33 cellular contexts compared by ENCODE assay signal in genomic region chr6:52969297-52969696, GRCh38. TPM values are rescaled to one million over a fixed set of nuclear protein-coding genes. Genes with fewer than 3 reads are reported as not detected.
"Had no signal": no experiment of that assay in that cellular context is flagged by ENCODE, and none has a peak within 500 bp of the region (broad histone marks: within the 10 kb centered on the region; RNA-seq: fewer than 3 reads in every experiment).

No MANE protein-coding gene starts in this region.

- H3K27ac Mint-ChIP-seq: activated B cell treated with CpG ODN at 0.5 μM for 24 hours; activated CD8-positive, alpha-beta T cell treated with anti-CD3 and anti-CD28 coated beads for 36 hours; activated naive CD4-positive, alpha-beta T cell treated with anti-CD3 and anti-CD28 coated beads for 36 hours; activated naive CD4-positive, alpha-beta T cell treated with anti-CD3 and anti-CD28 coated beads, Interleukin-2, amount 50 U/mL, for 24 hours; activated naive CD8-positive, alpha-beta T cell treated with anti-CD3 and anti-CD28 coated beads for 36 hours; activated naive CD8-positive, alpha-beta T cell treated with anti-CD3 and anti-CD28 coated beads, Interleukin-2, amount 50 U/mL, for 24 hours; activated T-helper 2 cell treated with anti-CD3 and anti-CD28 coated beads, Interferon-gamma antibody, Interleukin-2, Interleukin-4, amounts not matched to agents 10 μg/mL and 5 μg/mL and 100 μg/mL, durations not matched to agents 14 hours and 24 hours and 36 hours had no signal

- H3K4me1 Mint-ChIP-seq: activated naive CD4-positive, alpha-beta T cell treated with anti-CD3 and anti-CD28 coated beads, Interleukin-2, amount 50 U/mL, for 24 hours; activated naive CD8-positive, alpha-beta T cell treated with anti-CD3 and anti-CD28 coated beads for 36 hours had no signal

- H3K27ac ChIP-seq: adrenal gland, body of pancreas, esophagus muscularis mucosa, foreskin keratinocyte, gastrocnemius medialis, heart left ventricle, WERI-Rb-1 had no signal

- ATAC-seq: activated CD4-positive, CD25-positive, alpha-beta regulatory T cell treated with anti-CD3 and anti-CD28 coated beads, Interleukin-2, amount 50 U/mL, for 24 hours; activated CD8-positive, alpha-beta T cell treated with anti-CD3 and anti-CD28 coated beads for 36 hours; activated naive CD8-positive, alpha-beta T cell treated with anti-CD3 and anti-CD28 coated beads, Interleukin-2, amount 50 U/mL, for 24 hours; activated T-cell treated with anti-CD3 and anti-CD28 coated beads, Interleukin-2, amount 50 U/mL, for 4 hours; body of pancreas; effector memory CD8-positive, alpha-beta T cell; foreskin keratinocyte; gastrocnemius medialis; heart left ventricle had no signal

- H3K9me3 ChIP-seq: adrenal gland, body of pancreas, esophagus muscularis mucosa, gastrocnemius medialis, heart left ventricle had no signal

- DNase-seq: activated B cell treated with CpG ODN at 0.5 μM for 24 hours; activated CD4-positive, alpha-beta T cell treated with anti-CD3 and anti-CD28 coated beads for 48 hours; activated CD4-positive, alpha-beta T cell treated with anti-CD3 and anti-CD28 coated beads, Interleukin-2, amount 50 U/mL, for 1 hour; activated CD4-positive, alpha-beta T cell treated with anti-CD3 and anti-CD28 coated beads, Interleukin-2, amount 50 U/mL, for 48 hours; activated CD8-positive, alpha-beta memory T cell treated with anti-CD3 and anti-CD28 coated beads for 24 hours; activated CD8-positive, alpha-beta T cell treated with anti-CD3 and anti-CD28 coated beads for 36 hours; activated effector memory CD4-positive, alpha-beta T cell treated with anti-CD3 and anti-CD28 coated beads, Interleukin-2, amount 50 U/mL, for 16 hours; activated naive CD4-positive, alpha-beta T cell treated with anti-CD3 and anti-CD28 coated beads for 36 hours; activated naive CD8-positive, alpha-beta T cell treated with anti-CD3 and anti-CD28 coated beads for 36 hours; activated naive CD8-positive, alpha-beta T cell treated with anti-CD3 and anti-CD28 coated beads, Interleukin-2, amount 50 U/mL, for 24 hours; activated T-cell treated with anti-CD3 and anti-CD28 coated beads, Interleukin-2, amount 50 U/mL, for 4 hours; adrenal gland; amygdala; aorta; body of pancreas; caudate nucleus; cortex of kidney; dermis blood vessel endothelial cell; effector CD4-positive, alpha-beta T cell; effector memory CD8-positive, alpha-beta T cell; erythroblast; foreskin keratinocyte; gastrocnemius medialis; glutamatergic neuron; heart left ventricle; T-helper 2 cell; WERI-Rb-1 had no signal

- H3K9me3 Mint-ChIP-seq: activated B cell treated with CpG ODN at 0.5 μM for 24 hours; activated CD8-positive, alpha-beta T cell treated with anti-CD3 and anti-CD28 coated beads for 36 hours; activated naive CD4-positive, alpha-beta T cell treated with anti-CD3 and anti-CD28 coated beads for 36 hours; activated naive CD4-positive, alpha-beta T cell treated with anti-CD3 and anti-CD28 coated beads, Interleukin-2, amount 50 U/mL, for 24 hours; activated naive CD8-positive, alpha-beta T cell treated with anti-CD3 and anti-CD28 coated beads for 36 hours; activated naive CD8-positive, alpha-beta T cell treated with anti-CD3 and anti-CD28 coated beads, Interleukin-2, amount 50 U/mL, for 24 hours; activated T-cell treated with anti-CD3 and anti-CD28 coated beads, Interleukin-2, amount 50 U/mL, for 4 hours; activated T-helper 2 cell treated with anti-CD3 and anti-CD28 coated beads, Interferon-gamma antibody, Interleukin-2, Interleukin-4, amounts not matched to agents 10 μg/mL and 5 μg/mL and 100 μg/mL, durations not matched to agents 14 hours and 24 hours and 36 hours; effector memory CD8-positive, alpha-beta T cell had no signal

- H3K4me1 ChIP-seq: adrenal gland, body of pancreas, esophagus muscularis mucosa, foreskin keratinocyte, gastrocnemius medialis, heart left ventricle had no signal

- H3K4me3 Mint-ChIP-seq: activated B cell treated with CpG ODN at 0.5 μM for 24 hours; activated CD8-positive, alpha-beta T cell treated with anti-CD3 and anti-CD28 coated beads for 36 hours; activated naive CD4-positive, alpha-beta T cell treated with anti-CD3 and anti-CD28 coated beads for 36 hours; activated naive CD4-positive, alpha-beta T cell treated with anti-CD3 and anti-CD28 coated beads, Interleukin-2, amount 50 U/mL, for 24 hours; activated naive CD8-positive, alpha-beta T cell treated with anti-CD3 and anti-CD28 coated beads for 36 hours; activated naive CD8-positive, alpha-beta T cell treated with anti-CD3 and anti-CD28 coated beads, Interleukin-2, amount 50 U/mL, for 24 hours; activated T-cell treated with anti-CD3 and anti-CD28 coated beads, Interleukin-2, amount 50 U/mL, for 4 hours; effector memory CD8-positive, alpha-beta T cell had no signal

- H3K4me3 ChIP-seq: adrenal gland, body of pancreas, esophagus muscularis mucosa, gastrocnemius medialis, heart left ventricle had no signal

- H3K36me3 Mint-ChIP-seq: activated naive CD4-positive, alpha-beta T cell treated with anti-CD3 and anti-CD28 coated beads, Interleukin-2, amount 50 U/mL, for 24 hours had no signal

- H3K36me3 ChIP-seq: adrenal gland, esophagus muscularis mucosa, gastrocnemius medialis, heart left ventricle, WERI-Rb-1 had no signal

- H3K27me3 ChIP-seq: adrenal gland, body of pancreas, esophagus muscularis mucosa, gastrocnemius medialis, heart left ventricle had no signal

- H3K27me3 Mint-ChIP-seq: activated B cell treated with CpG ODN at 0.5 μM for 24 hours; activated naive CD4-positive, alpha-beta T cell treated with anti-CD3 and anti-CD28 coated beads, Interleukin-2, amount 50 U/mL, for 24 hours; activated naive CD8-positive, alpha-beta T cell treated with anti-CD3 and anti-CD28 coated beads, Interleukin-2, amount 50 U/mL, for 24 hours had no signal

RNA-seq across cellular contexts. Expression of gene GSTA3, which starts 59.8 kb away (rescaled TPM):
- total RNA-seq: activated B cell treated with CpG ODN at 0.5 μM for 24 hours; activated CD8-positive, alpha-beta T cell treated with anti-CD3 and anti-CD28 coated beads for 36 hours; activated naive CD4-positive, alpha-beta T cell treated with anti-CD3 and anti-CD28 coated beads for 36 hours; activated naive CD8-positive, alpha-beta T cell treated with anti-CD3 and anti-CD28 coated beads for 36 hours; activated T-cell treated with anti-CD3 and anti-CD28 coated beads, Interleukin-2, amount 50 U/mL, for 4 hours; activated T-helper 2 cell treated with anti-CD3 and anti-CD28 coated beads, Interferon-gamma antibody, Interleukin-2, Interleukin-4, amounts not matched to agents 10 μg/mL and 5 μg/mL and 100 μg/mL, durations not matched to agents 14 hours and 24 hours and 36 hours; aorta; body of pancreas; chondrocyte; dermis blood vessel endothelial cell; esophagus muscularis mucosa; foreskin keratinocyte; gastrocnemius medialis; heart left ventricle; T-helper 1 cell treated with Interleukin-12 subunit alpha and Interleukin-12 subunit beta and Interleukin-4 antibody, amounts not matched to agents 30 ng/mL and 1 ng/mL, for 36 hours had no signal
- polyA plus RNA-seq: aorta, foreskin keratinocyte, heart left ventricle had no signal
